In genomic region chr10:62303922-62304321, GRCh38 we compare ENCODE assay signal across 8 cellular contexts.
"Had no signal": no experiment of that assay in that cellular context is flagged by ENCODE, and none has a peak within 500 bp of the region (broad histone marks: within the 10 kb centered on the region; RNA-seq: fewer than 3 reads in every experiment).

No MANE protein-coding gene starts in this region.

- FAIRE-seq: HepG2, HTR-8/SVneo, K562 had no signal

- H3K9ac ChIP-seq: KMS-11 had no signal

- H3K4me3 ChIP-seq: K562 had no signal

- H3K4me2 ChIP-seq: KMS-11 had no signal

- ATAC-seq: HepG2, K562 had no signal

- DNase-seq: IMR-90, KBM-7, KG1 had no signal

- H3K27ac ChIP-seq: HL-60, KMS-11 had no signal
